In genomic region chr1:1000357-1001056, GRCh38 we compare ENCODE assay signal across 8 cellular contexts. TPM values are rescaled to one million over a fixed set of nuclear protein-coding genes. Genes with fewer than 3 reads are reported as not detected.
DNase-seq lines count a peak whose midpoint lies in the region; TF ChIP-seq lines count a peak whose summit lies in the region.

No MANE protein-coding gene starts in this region.

- H3K4me3 ChIP-seq in AG04450 (ENCODE audit: low read depth, low read length) (peak overlapping the region; percentile 66), epithelial cell of esophagus (ENCODE audit: low read length) (peak overlapping the region; percentile 64), muscle layer of duodenum (ENCODE audit: low read depth in 1 of 2, low read length in 2 of 2) (peak overlapping the region; percentile 46 to 68)

- CTCF ChIA-PET in AG04450 (lab: Charles Lee): interaction anchor here (1.3 to 2.0 kb wide), 2 partner anchors 13 to 16 kb away, joined by 4 to 11 read pairs; partner anchors contain the start of gene ISG15

- H3K27ac ChIP-seq in AG04450 (ENCODE audit: low read depth, low read length) (peak overlapping the region; percentile 94), muscle layer of duodenum (ENCODE audit: low read length) (no peak overlapping the region)

- no peak for TF ChIP-seq CTCF in AG04450 (IDR thresholded peaks at IDR 0.05; ENCODE audit: low read depth, low read length)
- TF ChIP-seq CTCF in epithelial cell of esophagus (IDR thresholded peaks at IDR 0.05; ENCODE audit: insufficient read depth, low read depth, low read length, missing control alignments): no peak

- H3K9me3 ChIP-seq in AG04450 (ENCODE audit: control insufficient read depth, insufficient read depth, low read length): no peaks in the 10 kb centered on the region; the same call in 1 of the 2 replicates
- no peaks in the 10 kb centered on the region for H3K9me3 ChIP-seq in muscle layer of duodenum (ENCODE audit: control insufficient read depth in 1 of 2, low read length in 2 of 2)

- peaks cover 0 to 40% of the 10 kb centered on the region in 2 donors for H3K4me1 ChIP-seq in muscle layer of duodenum (ENCODE audit: control insufficient read depth in 1 of 2, insufficient read depth in 2 of 2, low read length in 2 of 2)

- H3K36me3 ChIP-seq in muscle layer of duodenum (ENCODE audit: control insufficient read depth in 1 of 2, insufficient read depth in 2 of 2, low read length in 2 of 2): no peaks in the 10 kb centered on the region

- H3K27me3 ChIP-seq in AG04450 (ENCODE audit: control insufficient read depth, insufficient read depth, low read length): peaks cover 12% of the 10 kb centered on the region
- H3K27me3 ChIP-seq in muscle layer of duodenum (ENCODE audit: low read depth, low read length): peaks cover 24% of the 10 kb centered on the region

- POLR2A ChIA-PET in AG04450 (lab: Yijun Ruan, JAX): interaction anchor here (1.5 kb wide), 1 partner anchor 13 kb away, joined by 3 read pairs; the partner anchor contains the start of gene ISG15

- DNase-seq in AG04450 (ENCODE audit: low read depth, low spot score) (peak; percentile 56), GM19240 (ENCODE audit: insufficient read length, low spot score) (peak; percentile 62), NCI-H226 (peak; percentile 84), epithelial cell of esophagus (ENCODE audit: low read depth) (peak; percentile 83), HPDE6-E6E7 (ENCODE audit: extremely low spot score) (no peak)
- DNase-seq in activated T-cell treated with anti-CD3 and anti-CD28 coated beads, Interleukin-2, amount 50 U/mL, for 1 hour: peak; percentile 88
- peak; percentile 35 for DNase-seq in stimulated activated naive CD4-positive, alpha-beta T cell treated with Interleukin-2 at 50 U/mL for 16 hours (lab: John Stamatoyannopoulos, UW)

RNA-seq across cellular contexts. Expression of gene HES4, which starts 0.6 kb away (rescaled TPM):
- 0.68 and 0.76 TPM in 2 replicates for polyA plus RNA-seq in AG04450 (2011; rRNA removed)
- 0.51 and 0.74 TPM in 2 replicates for polyA minus RNA-seq in AG04450 (2011; rRNA and poly(A)+ RNA removed)

RNA-seq across cellular contexts. Expression of gene ISG15, which starts 12.8 kb away (rescaled TPM):
- 22.4 and 36.0 TPM in 2 replicates for polyA plus RNA-seq in AG04450 (2011; rRNA removed)
- polyA minus RNA-seq in AG04450 (2011; rRNA and poly(A)+ RNA removed): 3.3 and 4.9 TPM in 2 replicates

RNA-seq across cellular contexts. Expression of gene PERM1, which starts 18.6 kb away (rescaled TPM):
- polyA plus RNA-seq in AG04450 (2011; rRNA removed): not detected in 2 replicates
- 0.37 TPM in 1 of 2 replicates, not detected in the other for polyA minus RNA-seq in AG04450 (2011; rRNA and poly(A)+ RNA removed)

RNA-seq across cellular contexts. Expression of gene AGRN, which starts 19.4 kb away (rescaled TPM):
- 28.3 and 37.4 TPM in 2 replicates for polyA plus RNA-seq in AG04450 (2011; rRNA removed)
- 21.9 and 22.5 TPM in 2 replicates for polyA minus RNA-seq in AG04450 (2011; rRNA and poly(A)+ RNA removed)

RNA-seq across cellular contexts. Expression of gene PLEKHN1, which starts 34.2 kb away (rescaled TPM):
- 0.06 and 0.15 TPM in 2 replicates for polyA plus RNA-seq in AG04450 (2011; rRNA removed)
- polyA minus RNA-seq in AG04450 (2011; rRNA and poly(A)+ RNA removed): 0.09 and 0.14 TPM in 2 replicates
